8 cellular contexts compared by ENCODE assay signal in genomic region chr1:67850151-67850551, GRCh38. TPM values are rescaled to one million over a fixed set of nuclear protein-coding genes. Genes with fewer than 3 reads are reported as not detected.
DNase-seq lines count a peak whose midpoint lies in the region; ATAC-seq and TF ChIP-seq lines count a peak whose summit lies in the region.

No MANE protein-coding gene starts in this region.

- ATAC-seq in lung (ENCODE audit: insufficient read depth, low FRiP score), result no peak
- ATAC-seq in HG02678 (IDR thresholded peaks at IDR 0.05; ENCODE audit: unreplicated experiment), result no peak

- H3K9me3 ChIP-seq in lung (ENCODE audit: control insufficient read depth in 2 of 2, insufficient read depth in 1 of 2, low read length in 1 of 2), result no peaks in the 10 kb centered on the region

- H3K4me3 ChIP-seq in lung, result no peak overlapping the region

- TF ChIP-seq CTCF in lung (IDR thresholded peaks at IDR 0.05; ENCODE audit: control extremely low read depth, extremely low read depth), result peak; percentile 32

- H3K4me1 ChIP-seq in lung (ENCODE audit: control insufficient read depth in 2 of 2, insufficient read depth in 2 of 2, low read length in 2 of 2), result peaks cover 3 to 10% of the 10 kb centered on the region in 2 donors

- peak; percentile 7 for DNase-seq in stimulated activated CD4-positive, alpha-beta T cell treated with anti-CD3 and anti-CD28 coated beads, Interleukin-15, amount 100 ng/mL, for 24 hours
- no peak for DNase-seq in stimulated activated CD4-positive, alpha-beta T cell treated with anti-CD3 and anti-CD28 coated beads, Interleukin-12 subunit alpha, Interleukin-12 subunit beta, amount 100 ng/mL, for 4 hours
- DNase-seq in NCI-H2171 (lab: John Stamatoyannopoulos, UW) (peak; percentile 58), brain pericyte (ENCODE audit: low read depth, low spot score) (peak; percentile 21), lung (ENCODE audit: low spot score) (no peak), T-helper 2 cell (no peak), cerebellar nuclear complex (lab: John Stamatoyannopoulos, UW) (no peak)

- H3K36me3 ChIP-seq in lung (ENCODE audit: control insufficient read depth in 2 of 2, insufficient read depth in 2 of 2, low read length in 2 of 2), result no peaks in the 10 kb centered on the region

- H3K27ac ChIP-seq in lung (ENCODE audit: low read depth in 1 of 2, low read length in 1 of 2), result no peak overlapping the region

- H3K27me3 ChIP-seq in lung (ENCODE audit: control insufficient read depth, insufficient read depth), result no peaks in the 10 kb centered on the region

RNA-seq across cellular contexts. Expression of gene GNG12, which starts 16.9 kb away (rescaled TPM):
- total RNA-seq in lung, result 10 to 100 TPM; 46.2 to 68.4 TPM
- polyA plus RNA-seq in lung, result 10 to 100 TPM; 14.0 to 18.0 TPM

Comparison
In these comparisons a context has a peak if more than half of its experiments do, and no peak if none do; other contexts are left out.
1. DNase-seq: peak in stimulated activated CD4-positive, alpha-beta T cell treated with anti-CD3 and anti-CD28 coated beads, Interleukin-15, amount 100 ng/mL, for 24 hours (single experiment), NCI-H2171 (single experiment) and brain pericyte (single experiment); none in stimulated activated CD4-positive, alpha-beta T cell treated with anti-CD3 and anti-CD28 coated beads, Interleukin-12 subunit alpha, Interleukin-12 subunit beta, amount 100 ng/mL, for 4 hours (single experiment), lung (single experiment), T-helper 2 cell (0 of 5) and cerebellar nuclear complex (0 of 2).